ENCODE assay signal across 28 cellular contexts in the genomic region with DNA sequence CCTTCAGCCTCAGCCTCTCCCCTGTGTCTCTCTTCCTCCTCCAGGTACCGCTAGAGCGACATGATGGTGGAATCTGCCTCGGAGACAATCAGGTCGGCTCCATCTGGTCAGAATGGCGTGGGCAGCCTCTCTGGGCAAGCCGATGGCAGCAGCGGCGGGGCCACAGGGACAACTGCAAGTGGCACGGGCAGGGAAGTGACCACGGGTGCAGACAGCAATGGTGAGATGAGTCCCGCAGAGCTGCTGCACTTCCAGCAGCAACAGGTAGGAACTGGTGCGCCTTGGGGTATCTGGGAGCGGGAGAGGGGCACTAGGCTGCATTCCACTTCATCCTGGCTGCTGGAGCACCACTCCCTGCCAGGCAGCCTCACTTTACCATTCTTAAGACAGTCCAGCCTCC.
"Had no signal": no experiment of that assay in that cellular context is flagged by ENCODE, and none has a peak within 500 bp of the region (broad histone marks: within the 10 kb centered on the region; RNA-seq: fewer than 3 reads in every experiment).

No MANE protein-coding gene starts in this region.

- FAIRE-seq: islet of Langerhans, kidney, pancreas, small intestine, urothelium cell line had no signal

- H3K27ac ChIP-seq: left lung, pancreas, sigmoid colon, spleen, transverse colon, upper lobe of right lung had no signal

- H3K27me3 Mint-ChIP-seq: naive B cell; stimulated activated naive CD8-positive, alpha-beta T cell treated with anti-CD3 and anti-CD28 coated beads, Interleukin-15, Interleukin-2, amounts not matched to agents 100 ng/mL and 50 ng/mL, for 24 hours had no signal

- H3K36me3 Mint-ChIP-seq: natural killer cell had no signal

- H3K9me3 ChIP-seq: heart left ventricle, left lung, pancreas, prostate gland, sigmoid colon, spleen, transverse colon, upper lobe of right lung had no signal

- DNase-seq: hypothalamus; immature natural killer cell; kidney; left colon; left lung; mesendoderm; naive B cell; natural killer cell; nephron progenitor cell; nucleus accumbens; retina; right cardiac atrium; sigmoid colon; small intestine; spleen; stimulated activated CD4-positive, alpha-beta T cell treated with anti-CD3 and anti-CD28 coated beads, Interleukin-4, amount 100 ng/mL, for 24 hours; stimulated activated naive CD4-positive, alpha-beta T cell; transverse colon; upper lobe of right lung had no signal

- H3K4me3 ChIP-seq: heart left ventricle, left lung, lung, pancreas, prostate gland, sigmoid colon, spleen, transverse colon, upper lobe of right lung had no signal

- H3K27ac Mint-ChIP-seq: mesothelial cell of epicardium; naive B cell; natural killer cell; nephron progenitor cell; stimulated activated effector memory CD8-positive, alpha-beta T cell treated with anti-CD3 and anti-CD28 coated beads, Interleukin-12 subunit alpha, Interleukin-12 subunit beta, amount 100 ng/mL, for 72 hours; stimulated activated naive CD8-positive, alpha-beta T cell treated with anti-CD3 and anti-CD28 coated beads, Interleukin-15, Interleukin-2, amounts not matched to agents 100 ng/mL and 50 ng/mL, for 24 hours had no signal

- H3K9me3 Mint-ChIP-seq: immature natural killer cell; mesothelial cell of epicardium; naive B cell; natural killer cell; nephron progenitor cell; stimulated activated effector memory CD8-positive, alpha-beta T cell treated with anti-CD3 and anti-CD28 coated beads, Interleukin-12 subunit alpha, Interleukin-12 subunit beta, amount 100 ng/mL, for 72 hours; stimulated activated naive CD8-positive, alpha-beta T cell treated with anti-CD3 and anti-CD28 coated beads, Interleukin-15, Interleukin-2, amounts not matched to agents 100 ng/mL and 50 ng/mL, for 24 hours had no signal

- H3K27me3 ChIP-seq: heart left ventricle, left lung, pancreas, sigmoid colon, spleen, transverse colon, upper lobe of right lung had no signal

- H3K4me3 Mint-ChIP-seq: immature natural killer cell; mesothelial cell of epicardium; natural killer cell; nephron progenitor cell; stimulated activated effector memory CD8-positive, alpha-beta T cell treated with anti-CD3 and anti-CD28 coated beads, Interleukin-12 subunit alpha, Interleukin-12 subunit beta, amount 100 ng/mL, for 72 hours; stimulated activated naive CD8-positive, alpha-beta T cell treated with anti-CD3 and anti-CD28 coated beads, Interleukin-15, Interleukin-2, amounts not matched to agents 100 ng/mL and 50 ng/mL, for 24 hours had no signal

- ATAC-seq: heart left ventricle; left colon; left lung; natural killer cell; pancreas; right cardiac atrium; stimulated activated effector memory CD8-positive, alpha-beta T cell treated with anti-CD3 and anti-CD28 coated beads, Interleukin-12 subunit alpha, Interleukin-12 subunit beta, amount 100 ng/mL, for 72 hours; upper lobe of right lung had no signal
